8 cellular contexts compared by ENCODE assay signal in genomic region chr16:57184890-57185445, GRCh38. TPM values are rescaled to one million over a fixed set of nuclear protein-coding genes. Genes with fewer than 3 reads are reported as not detected.
A peak's percentile ranks its signal among the peaks of the same experiment; 100 is the strongest.
DNase-seq lines count a peak whose midpoint lies in the region; ATAC-seq and TF ChIP-seq lines count a peak whose summit lies in the region.

No MANE protein-coding gene starts in this region.

- H3K36me3 Mint-ChIP-seq in chondrocyte (ENCODE audit: low read depth): no peaks in the 10 kb centered on the region
- H3K36me3 Mint-ChIP-seq in naive thymus-derived CD8-positive, alpha-beta T cell: peaks cover 0 to 9% (median 0%) of the 10 kb centered on the region in 3 donors

- H3K4me1 Mint-ChIP-seq in chondrocyte (ENCODE audit: low read depth): peaks cover 42% of the 10 kb centered on the region
- H3K4me1 Mint-ChIP-seq in naive thymus-derived CD8-positive, alpha-beta T cell: peaks cover 31 to 65% (median 59%) of the 10 kb centered on the region in 4 donors

- H3K9me3 Mint-ChIP-seq in chondrocyte (ENCODE audit: low read depth): no peaks in the 10 kb centered on the region
- peaks cover 0 to 2% (median 0%) of the 10 kb centered on the region in 9 donors for H3K9me3 Mint-ChIP-seq in naive thymus-derived CD8-positive, alpha-beta T cell

- H3K4me3 Mint-ChIP-seq in chondrocyte (ENCODE audit: unreplicated experiment): peak overlapping the region; percentile 98
- peak overlapping the region; percentile 95 to 100 (median 98) for H3K4me3 Mint-ChIP-seq in naive thymus-derived CD8-positive, alpha-beta T cell

- peak overlapping the region; percentile 98 for H3K27ac Mint-ChIP-seq in chondrocyte (ENCODE audit: unreplicated experiment)
- peak overlapping the region; percentile 92 to 99 (median 98) for H3K27ac Mint-ChIP-seq in naive thymus-derived CD8-positive, alpha-beta T cell

- H3K27me3 Mint-ChIP-seq in chondrocyte (ENCODE audit: low read depth): no peaks in the 10 kb centered on the region
- no peaks in the 10 kb centered on the region for H3K27me3 Mint-ChIP-seq in naive thymus-derived CD8-positive, alpha-beta T cell

- TF ChIP-seq CTCF in AG10803 (conservative IDR thresholded peaks at IDR 0.05; ENCODE audit: low read length) (no peak), chondrocyte (IDR thresholded peaks at IDR 0.05) (no peak)

- H3K4me3 ChIP-seq in AG10803 (ENCODE audit: low read length): peak overlapping the region; percentile 92
- H3K4me3 ChIP-seq in Jurkat, Clone E6-1 (ENCODE audit: low read length): peak overlapping the region; percentile 77

- no peak for ATAC-seq in naive thymus-derived CD8-positive, alpha-beta T cell
- ATAC-seq in sciatic nerve: no peak

- intact Hi-C loops in sciatic nerve (cut with DNase I): no loop called here

- POLR2A ChIA-PET in naive thymus-derived CD8-positive, alpha-beta T cell (lab: Charles Lee): interaction anchor here (0.6 to 2.0 kb wide), 12 partner anchors 8 to 572 kb away, joined by 3 to 13 read pairs (median 4); partner anchors contain the start of gene HERPUD1

- DNase-seq in AG10803 (ENCODE audit: low read depth): no peak
- no peak for DNase-seq in Jurkat, Clone E6-1 (ENCODE audit: low read depth, low spot score)
- no peak for DNase-seq in chondrocyte (ENCODE audit: low spot score)
- peak in 1 of 10 donors; percentile 1 for DNase-seq in naive thymus-derived CD8-positive, alpha-beta T cell
- no peak for DNase-seq in sciatic nerve (ENCODE audit: low spot score)
- DNase-seq in stimulated activated naive CD4-positive, alpha-beta T cell treated with Interleukin-2 at 50 U/mL for 16 hours (lab: John Stamatoyannopoulos, UW): no peak
- no peak for DNase-seq in NCI-H146 (lab: John Stamatoyannopoulos, UW)
- DNase-seq in cortex of kidney (lab: John Stamatoyannopoulos, UW): no peak

RNA-seq across cellular contexts. Expression of gene PSME3IP1, which starts 0.9 kb away (rescaled TPM):
- 132 TPM for polyA plus RNA-seq in Jurkat, Clone E6-1 (2012; ENCODE audit: insufficient read depth, insufficient read length)
- total RNA-seq in chondrocyte (51.3 to 65.5 TPM (median 56.8 TPM) in 3 replicates), sciatic nerve (80.5 TPM)
- 100 to 1,000 TPM; 137 to 158 TPM for total RNA-seq in naive thymus-derived CD8-positive, alpha-beta T cell
- 10 to 100 TPM; 66.0 to 81.4 (median 67.1) TPM for polyA plus RNA-seq in naive thymus-derived CD8-positive, alpha-beta T cell

RNA-seq across cellular contexts. Expression of gene RSPRY1, which starts 1.2 kb away (rescaled TPM):
- 27.3 TPM for polyA plus RNA-seq in Jurkat, Clone E6-1 (2012; ENCODE audit: insufficient read depth, insufficient read length)
- total RNA-seq in chondrocyte (38.9 to 48.7 TPM (median 42.6 TPM) in 3 replicates), sciatic nerve (26.3 TPM)
- 10 to 100 TPM; 25.9 to 32.6 TPM for total RNA-seq in naive thymus-derived CD8-positive, alpha-beta T cell
- polyA plus RNA-seq in naive thymus-derived CD8-positive, alpha-beta T cell: 10 to 100 TPM; 28.4 to 34.6 (median 29.3) TPM
